ENCODE assay signal across 10 cellular contexts in genomic region chr14:54857830-54858269, GRCh38. TPM values are rescaled to one million over a fixed set of nuclear protein-coding genes. Genes with fewer than 3 reads are reported as not detected.
DNase-seq lines count a peak whose midpoint lies in the region; ATAC-seq and TF ChIP-seq lines count a peak whose summit lies in the region.
"Had no signal": no experiment of that assay in that cellular context is flagged by ENCODE, and none has a peak within 500 bp of the region (broad histone marks: within the 10 kb centered on the region; RNA-seq: fewer than 3 reads in every experiment).

No MANE protein-coding gene starts in this region.

- H3K36me3 ChIP-seq in lower lobe of right lung, result no peaks in the 10 kb centered on the region
- no peaks in the 10 kb centered on the region for H3K36me3 ChIP-seq in testis (ENCODE audit: low read depth, missing control alignments)
- H3K36me3 ChIP-seq in GM23248 (ENCODE audit: low read depth), result no peaks in the 10 kb centered on the region

- TF ChIP-seq CTCF in GM13976 (IDR thresholded peaks at IDR 0.05; ENCODE audit: borderline replicate concordance, control extremely low read depth, extremely low read depth, insufficient read depth, missing control alignments), result no peak
- no peak for TF ChIP-seq CTCF in lower lobe of right lung (IDR thresholded peaks at IDR 0.05)
- TF ChIP-seq CTCF in testis (IDR thresholded peaks at IDR 0.05), result no peak
- no peak for TF ChIP-seq CTCF in glutamatergic neuron (IDR thresholded peaks at IDR 0.05; ENCODE audit: partially characterized antibody, unreplicated experiment)

- H3K27ac Mint-ChIP-seq in glutamatergic neuron (ENCODE audit: unreplicated experiment), result no peak overlapping the region
- H3K27ac Mint-ChIP-seq: mesothelial cell of epicardium had no signal

- no peaks in the 10 kb centered on the region for H3K4me1 Mint-ChIP-seq in glutamatergic neuron (ENCODE audit: low read depth, unreplicated experiment)

- TF ChIP-seq POLR2A in testis (IDR thresholded peaks at IDR 0.05), result no peak

- H3K27me3 ChIP-seq in lower lobe of right lung (ENCODE audit: low read depth) (no peaks in the 10 kb centered on the region), testis (no peaks in the 10 kb centered on the region), GM23248 (replicated peaks; ENCODE audit: insufficient read depth) (no peaks in the 10 kb centered on the region)

- in situ Hi-C loops in GM13976 (cut with MboI; ENCODE audit: low sequenced_read_pairs, unreplicated experiment), result no loop called here
- in situ Hi-C loops in GM23248 (cut with MboI), result no loop called here

- H3K79me2 ChIP-seq in GM23248 (ENCODE audit: insufficient read depth), result no peaks in the 10 kb centered on the region

- H3K9me3 Mint-ChIP-seq in glutamatergic neuron (ENCODE audit: unreplicated experiment), result no peaks in the 10 kb centered on the region
- H3K9me3 Mint-ChIP-seq: mesothelial cell of epicardium had no signal

- H3F3A ChIP-seq in GM23248 (ENCODE audit: insufficient read depth), result no peaks in the 10 kb centered on the region

- ATAC-seq in GM21619 (IDR thresholded peaks at IDR 0.05; ENCODE audit: unreplicated experiment) (peak; percentile 77), lower lobe of right lung (peak; percentile 77 to 85)
- ATAC-seq: activated CD8-positive, alpha-beta memory T cell treated with anti-CD3 and anti-CD28 coated beads, Interleukin-2, amount 10 ng/mL, durations not matched to agents 7 days and 5 days had no signal

- H3K9me2 ChIP-seq in GM23248 (ENCODE audit: insufficient read depth), result no peaks in the 10 kb centered on the region

- no peak overlapping the region for H2AFZ ChIP-seq in GM23248

- H3K9ac ChIP-seq in GM23248, result no peak overlapping the region

- DNase-seq in GM13976 (ENCODE audit: low spot score) (peak; percentile 53), NAMALWA (ENCODE audit: low spot score) (peak; percentile 57), lower lobe of right lung (no peak), testis (no peak), glutamatergic neuron (no peak), GM23248 (no peak)
- DNase-seq in activated CD4-positive, CD25-positive, alpha-beta regulatory T cell (lab: John Stamatoyannopoulos, UW), result no peak
- DNase-seq: activated CD8-positive, alpha-beta memory T cell treated with anti-CD3 and anti-CD28 coated beads, Interleukin-2, amount 10 ng/mL, durations not matched to agents 7 days and 5 days had no signal

- H3K4me3 ChIP-seq in lower lobe of right lung (no peak overlapping the region), testis (no peak overlapping the region), GM23248 (no peak overlapping the region)

- H3K27me3 Mint-ChIP-seq in glutamatergic neuron (ENCODE audit: unreplicated experiment), result no peaks in the 10 kb centered on the region
- H3K27me3 Mint-ChIP-seq: activated CD8-positive, alpha-beta memory T cell treated with anti-CD3 and anti-CD28 coated beads, Interleukin-2, amount 10 ng/mL, durations not matched to agents 7 days and 5 days had no signal

- H3K4me2 ChIP-seq in GM23248 (ENCODE audit: unreplicated experiment), result no peak overlapping the region

- H3K9me3 ChIP-seq in lower lobe of right lung (no peaks in the 10 kb centered on the region), testis (no peaks in the 10 kb centered on the region), GM23248 (ENCODE audit: low read depth) (no peaks in the 10 kb centered on the region)

- H4K20me1 ChIP-seq in GM23248 (ENCODE audit: insufficient read depth), result no peaks in the 10 kb centered on the region

- intact Hi-C loops in lower lobe of right lung (cut with DNase I), result no loop called here
- intact Hi-C loops in testis (cut with DNase I; ENCODE audit: low total_unique reads), result no loop called here

- H3K4me3 Mint-ChIP-seq in glutamatergic neuron (ENCODE audit: unreplicated experiment), result no peak overlapping the region
- H3K4me3 Mint-ChIP-seq: activated CD8-positive, alpha-beta memory T cell treated with anti-CD3 and anti-CD28 coated beads, Interleukin-2, amount 10 ng/mL, durations not matched to agents 7 days and 5 days; mesothelial cell of epicardium had no signal

- peak overlapping the region; percentile 18 for H3K27ac ChIP-seq in lower lobe of right lung
- H3K27ac ChIP-seq in testis, result no peak overlapping the region
- H3K27ac ChIP-seq in GM23248, result no peak overlapping the region

- H3K4me1 ChIP-seq in lower lobe of right lung (no peaks in the 10 kb centered on the region), testis (no peaks in the 10 kb centered on the region), GM23248 (ENCODE audit: insufficient read depth) (no peaks in the 10 kb centered on the region)

- no peaks in the 10 kb centered on the region for H3K36me3 Mint-ChIP-seq in glutamatergic neuron (ENCODE audit: unreplicated experiment)
- H3K36me3 Mint-ChIP-seq: mesothelial cell of epicardium had no signal

- 53 to 71% methylated on average over 1 of the region's 1 CpG for WGBS in testis, 2 donors
- WGBS in GM23248 (ENCODE audit: low coverage in 1 of 2, low lambda C conversion rate in 2 of 2, missing lambda C conversion rate in 2 of 2), 2 experiments, result 86 to 89% methylated on average over 1 of the region's 1 CpG

RNA-seq across cellular contexts. Expression of gene GCH1, which starts 44.8 kb away (rescaled TPM):
- total RNA-seq in lower lobe of right lung (12.7 TPM), testis (10 to 100 TPM; 11.3 to 15.8 TPM), glutamatergic neuron (ENCODE audit: unreplicated experiment) (2.4 TPM)
- polyA plus RNA-seq in testis (ENCODE audit: insufficient read depth, low read depth, low replicate concordance) (8.8 TPM), GM23248 (2016; fragmentation: Nextera tagmentation; extraction: Ambion mirVana) (3.1 and 4.2 TPM in 2 replicates)
- 3.9 and 7.3 TPM in 2 replicates for total RNA-seq in GM23248 (2014; rRNA removed; shearing (Covaris generic))

Comparison
In these comparisons a context has a peak if more than half of its experiments do, and no peak if none do; other contexts are left out.
1. DNase-seq: peak in GM13976 (single experiment) and NAMALWA (single experiment); none in lower lobe of right lung (single experiment), testis (single experiment), glutamatergic neuron (single experiment), activated CD4-positive, CD25-positive, alpha-beta regulatory T cell (0 of 4) and GM23248 (single experiment).